ENCODE assay signal across 27 cellular contexts in genomic region chr10:26970667-26971066, GRCh38.
DNase-seq lines count a peak whose midpoint lies in the region; ATAC-seq and TF ChIP-seq lines count a peak whose summit lies in the region.
"Had no signal": no experiment of that assay in that cellular context is flagged by ENCODE, and none has a peak within 500 bp of the region (broad histone marks: within the 10 kb centered on the region; RNA-seq: fewer than 3 reads in every experiment).

No MANE protein-coding gene starts in this region.

- TF ChIP-seq POLR2A in testis (IDR thresholded peaks at IDR 0.05) = no peak

- H3K27ac Mint-ChIP-seq in activated T-cell treated with anti-CD3 and anti-CD28 coated beads, Interleukin-2, amount 50 U/mL, for 72 hours = no peak overlapping the region
- no peak overlapping the region for H3K27ac Mint-ChIP-seq in stimulated activated effector memory CD8-positive, alpha-beta T cell treated with anti-CD3 and anti-CD28 coated beads, Interleukin-12 subunit alpha, Interleukin-12 subunit beta, amount 100 ng/mL, for 72 hours
- H3K27ac Mint-ChIP-seq: activated CD4-positive, alpha-beta T cell treated with anti-CD3 and anti-CD28 coated beads, Interleukin-2, amount 10 ng/mL, durations not matched to agents 7 days and 5 days; CD4-positive, CD25-positive, alpha-beta regulatory T cell; H9; type B pancreatic cell had no signal

- H3K27ac ChIP-seq in testis = no peak overlapping the region
- H3K27ac ChIP-seq: breast epithelium, HL-60, PC-9, VCaP had no signal

- no peak for DNase-seq in activated T-cell treated with anti-CD3 and anti-CD28 coated beads, Interleukin-2, amount 50 U/mL, for 72 hours
- DNase-seq in activated T-cell treated with anti-CD3 and anti-CD28 coated beads for 4 hours (no peak), NCI-H2227 (lab: John Stamatoyannopoulos, UW; ENCODE audit: unreplicated experiment) (no peak), testis (no peak), mucosa of gallbladder (ENCODE audit: low spot score) (no peak)
- DNase-seq in stimulated activated effector memory CD8-positive, alpha-beta T cell treated with anti-CD3 and anti-CD28 coated beads, Interleukin-12 subunit alpha, Interleukin-12 subunit beta, amount 100 ng/mL, for 72 hours (ENCODE audit: low spot score in 2 of 2) = no peak
- DNase-seq: activated CD4-positive, alpha-beta T cell treated with anti-CD3 and anti-CD28 coated beads, Interleukin-2, amount 10 ng/mL, durations not matched to agents 7 days and 5 days; activated naive CD4-positive, alpha-beta T cell treated with anti-CD3 and anti-CD28 coated beads, Interleukin-2, amount 50 U/mL, for 16 hours; amygdala; H9; midbrain; naive thymus-derived CD8-positive, alpha-beta T cell; NCI-H1092; NCI-H187; NCI-H2171 treated with DMSO at 0.1 percent for 48 hours; NCI-H524 treated with DMSO at 0.1 percent for 48 hours; PC-9; Right ventricle myocardium superior had no signal

- WGBS in testis, 2 donors = 95 to 97% methylated on average over 4 of the region's 4 CpGs

- H3K36me3 Mint-ChIP-seq in activated T-cell treated with anti-CD3 and anti-CD28 coated beads, Interleukin-2, amount 50 U/mL, for 72 hours (ENCODE audit: insufficient read depth in 2 of 2) = peaks cover 10 to 17% of the 10 kb centered on the region in 2 donors
- peaks cover 6% of the 10 kb centered on the region for H3K36me3 Mint-ChIP-seq in stimulated activated effector memory CD8-positive, alpha-beta T cell treated with anti-CD3 and anti-CD28 coated beads, Interleukin-12 subunit alpha, Interleukin-12 subunit beta, amount 100 ng/mL, for 72 hours
- H3K36me3 Mint-ChIP-seq: type B pancreatic cell had no signal

- H3K4me3 Mint-ChIP-seq in activated T-cell treated with anti-CD3 and anti-CD28 coated beads, Interleukin-2, amount 50 U/mL, for 72 hours = peak overlapping the region; percentile 33 to 41
- no peak overlapping the region for H3K4me3 Mint-ChIP-seq in stimulated activated effector memory CD8-positive, alpha-beta T cell treated with anti-CD3 and anti-CD28 coated beads, Interleukin-12 subunit alpha, Interleukin-12 subunit beta, amount 100 ng/mL, for 72 hours
- H3K4me3 Mint-ChIP-seq: activated CD4-positive, alpha-beta T cell treated with anti-CD3 and anti-CD28 coated beads, Interleukin-2, amount 10 ng/mL, durations not matched to agents 7 days and 5 days; activated T-helper 1 cell treated with anti-CD3 and anti-CD28 coated beads, Interleukin-12 subunit alpha, Interleukin-12 subunit beta, Interleukin-2, Interleukin-4 antibody, amounts not matched to agents 30 ng/mL and 10 ng/mL and 1 ng/mL, durations not matched to agents 14 hours and 24 hours and 36 hours; CD4-positive, CD25-positive, alpha-beta regulatory T cell; H9; naive thymus-derived CD8-positive, alpha-beta T cell; T-helper 2 cell treated with Interferon-gamma antibody and Interleukin-4, amounts not matched to agents 5 μg/mL and 100 μg/mL, for 36 hours; type B pancreatic cell had no signal

- peaks cover 0 to 2% of the 10 kb centered on the region in 2 donors for H3K9me3 Mint-ChIP-seq in activated T-cell treated with anti-CD3 and anti-CD28 coated beads, Interleukin-2, amount 50 U/mL, for 72 hours
- H3K9me3 Mint-ChIP-seq in stimulated activated effector memory CD8-positive, alpha-beta T cell treated with anti-CD3 and anti-CD28 coated beads, Interleukin-12 subunit alpha, Interleukin-12 subunit beta, amount 100 ng/mL, for 72 hours = no peaks in the 10 kb centered on the region
- H3K9me3 Mint-ChIP-seq: H9, type B pancreatic cell had no signal

- peak in 1 of 2 donors; percentile 14 for ATAC-seq in activated T-cell treated with anti-CD3 and anti-CD28 coated beads, Interleukin-2, amount 50 U/mL, for 72 hours (replicated peaks in 1 of 2)
- ATAC-seq in GM19351 (IDR thresholded peaks at IDR 0.05; ENCODE audit: unreplicated experiment) (peak; percentile 40), HG03432 (IDR thresholded peaks at IDR 0.05; ENCODE audit: unreplicated experiment) (peak; percentile 45)
- ATAC-seq in stimulated activated effector memory CD8-positive, alpha-beta T cell treated with anti-CD3 and anti-CD28 coated beads, Interleukin-12 subunit alpha, Interleukin-12 subunit beta, amount 100 ng/mL, for 72 hours = peak; percentile 41
- ATAC-seq: naive thymus-derived CD8-positive, alpha-beta T cell had no signal

- no peak for TF ChIP-seq CTCF in testis (IDR thresholded peaks at IDR 0.05)

- H3K9me3 ChIP-seq in testis = no peaks in the 10 kb centered on the region
- H3K9me3 ChIP-seq: breast epithelium had no signal

- intact Hi-C loops in testis (cut with DNase I; ENCODE audit: low total_unique reads) = no loop called here

- H3K4me1 Mint-ChIP-seq in activated T-cell treated with anti-CD3 and anti-CD28 coated beads, Interleukin-2, amount 50 U/mL, for 72 hours (ENCODE audit: low read depth) = peaks cover 38% of the 10 kb centered on the region
- peaks cover 29% of the 10 kb centered on the region for H3K4me1 Mint-ChIP-seq in stimulated activated effector memory CD8-positive, alpha-beta T cell treated with anti-CD3 and anti-CD28 coated beads, Interleukin-12 subunit alpha, Interleukin-12 subunit beta, amount 100 ng/mL, for 72 hours
- H3K4me1 Mint-ChIP-seq: H9; naive thymus-derived CD8-positive, alpha-beta T cell had no signal

- H3K4me3 ChIP-seq in testis = no peak overlapping the region
- H3K4me3 ChIP-seq: breast epithelium, PC-9 had no signal

- H3K27me3 ChIP-seq in testis = no peaks in the 10 kb centered on the region
- H3K27me3 ChIP-seq: breast epithelium had no signal

- no peaks in the 10 kb centered on the region for H3K27me3 Mint-ChIP-seq in activated T-cell treated with anti-CD3 and anti-CD28 coated beads, Interleukin-2, amount 50 U/mL, for 72 hours (ENCODE audit: low read depth)
- H3K27me3 Mint-ChIP-seq: activated CD4-positive, alpha-beta T cell treated with anti-CD3 and anti-CD28 coated beads, Interleukin-2, amount 10 ng/mL, durations not matched to agents 7 days and 5 days; CD4-positive, CD25-positive, alpha-beta regulatory T cell; naive thymus-derived CD8-positive, alpha-beta T cell; type B pancreatic cell had no signal

- H3K36me3 ChIP-seq in testis (ENCODE audit: low read depth, missing control alignments) = no peaks in the 10 kb centered on the region

- no peaks in the 10 kb centered on the region for H3K4me1 ChIP-seq in testis
- H3K4me1 ChIP-seq: breast epithelium had no signal
